In the genomic region with DNA sequence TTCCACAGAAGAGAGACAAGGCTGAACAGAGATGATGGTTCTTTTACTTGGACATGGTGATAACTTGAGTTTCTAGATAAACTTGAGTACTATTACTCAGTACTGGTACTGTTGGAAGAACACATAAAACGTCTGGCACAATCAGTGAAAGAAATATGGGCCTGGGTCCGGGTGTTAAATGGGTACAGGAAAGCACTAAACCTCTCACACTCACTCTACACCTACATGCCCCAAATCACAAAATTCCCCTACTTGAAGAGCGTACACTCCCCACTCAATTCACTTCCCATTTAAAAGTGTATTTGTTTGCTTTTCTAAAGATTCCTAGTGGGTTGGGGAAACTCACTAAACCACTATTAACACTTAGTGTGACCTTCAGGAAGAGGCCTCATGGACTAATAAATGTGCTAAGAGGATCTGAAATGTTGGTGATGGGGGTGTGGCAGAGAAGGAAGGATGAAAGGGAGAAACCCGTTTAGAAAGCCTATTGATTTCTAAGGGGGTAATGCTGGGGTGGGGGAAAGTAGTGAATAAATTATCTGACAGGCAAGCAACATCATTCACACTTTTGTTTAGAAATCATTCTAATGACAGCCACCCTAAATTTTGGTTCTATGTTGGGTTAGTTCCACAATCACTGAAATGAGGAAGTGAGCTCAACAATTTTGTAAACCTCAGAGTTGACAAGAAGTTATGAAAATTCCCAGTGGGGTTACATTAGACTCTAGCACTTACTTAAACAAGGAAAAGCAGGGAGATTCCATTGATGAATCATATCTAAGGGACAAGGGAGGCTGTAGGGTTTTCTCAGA, we compare ENCODE assay signal across 8 cellular contexts.
DNase-seq lines count a peak whose midpoint lies in the region; ATAC-seq and TF ChIP-seq lines count a peak whose summit lies in the region.

No MANE protein-coding gene starts in this region.

- peaks cover 3 to 4% of the 10 kb centered on the region in 2 donors for H3K27me3 Mint-ChIP-seq in CD8-positive, alpha-beta memory T cell

- H3K36me3 ChIP-seq in MM.1S (replicated peaks; ENCODE audit: insufficient read depth, low read length), result no peaks in the 10 kb centered on the region
- no peaks in the 10 kb centered on the region for H3K36me3 ChIP-seq in CD8-positive, alpha-beta memory T cell (ENCODE audit: insufficient read depth, low read length)

- no peak for TF ChIP-seq CTCF in AG10803 (conservative IDR thresholded peaks at IDR 0.05; ENCODE audit: low read length)
- no peak for TF ChIP-seq CTCF in MM.1S (IDR thresholded peaks at IDR 0.05; ENCODE audit: low read length)
- no peak for TF ChIP-seq CTCF in foreskin fibroblast (IDR thresholded peaks at IDR 0.05; ENCODE audit: low read depth, low read length)
- no peak for TF ChIP-seq CTCF in GM10266 (IDR thresholded peaks at IDR 0.05; ENCODE audit: control insufficient read depth, insufficient read depth, low read depth, missing control alignments)

- peaks cover 47% of the 10 kb centered on the region for H3K4me1 ChIP-seq in MM.1S (ENCODE audit: low read length)
- no peaks in the 10 kb centered on the region for H3K4me1 ChIP-seq in CD8-positive, alpha-beta memory T cell (ENCODE audit: insufficient read depth, low read length)

- H3K9me3 Mint-ChIP-seq in CD8-positive, alpha-beta memory T cell, result no peaks in the 10 kb centered on the region

- H3K36me3 Mint-ChIP-seq in CD8-positive, alpha-beta memory T cell, result no peaks in the 10 kb centered on the region

- H3K9me2 ChIP-seq in MM.1S (replicated peaks; ENCODE audit: insufficient read depth, low read length), result no peaks in the 10 kb centered on the region

- DNase-seq in AG10803 (ENCODE audit: low read depth), result peak; percentile 90
- no peak for DNase-seq in MM.1S
- DNase-seq in foreskin fibroblast, result peak; percentile 34 to 58
- DNase-seq in CD8-positive, alpha-beta memory T cell, result no peak
- DNase-seq in NCI-H2029 (lab: John Stamatoyannopoulos, UW), result no peak
- no peak for DNase-seq in GM10266 (ENCODE audit: extremely low spot score)
- no peak for DNase-seq in NCI-H510A (lab: John Stamatoyannopoulos, UW)

- H3K27ac Mint-ChIP-seq in CD8-positive, alpha-beta memory T cell, result no peak overlapping the region

- H3K79me2 ChIP-seq in MM.1S (ENCODE audit: low read length), result no peaks in the 10 kb centered on the region

- POLR2A ChIA-PET in CD8-positive, alpha-beta memory T cell (lab: Charles Lee), result no interaction called here

- no peak overlapping the region for H2AFZ ChIP-seq in MM.1S (ENCODE audit: low read length)

- peaks cover 39% of the 10 kb centered on the region for H3F3A ChIP-seq in MM.1S (ENCODE audit: insufficient read depth, low read length)

- H3K4me2 ChIP-seq in MM.1S (ENCODE audit: low read depth, low read length), result peak overlapping the region; percentile 21; the same call in 1 of the 2 replicates

- no peaks in the 10 kb centered on the region for H4K20me1 ChIP-seq in MM.1S (ENCODE audit: insufficient read depth, low read length)

- no peak overlapping the region for H3K4me3 ChIP-seq in AG10803 (ENCODE audit: low read length)
- no peak overlapping the region for H3K4me3 ChIP-seq in MM.1S (ENCODE audit: low read length)
- H3K4me3 ChIP-seq in foreskin fibroblast (ENCODE audit: low read depth in 1 of 2, low read length in 2 of 2), result no peak overlapping the region
- no peak overlapping the region for H3K4me3 ChIP-seq in CD8-positive, alpha-beta memory T cell (ENCODE audit: low read length)

- H3K9ac ChIP-seq in MM.1S (ENCODE audit: low read length), result no peak overlapping the region

- no peaks in the 10 kb centered on the region for H3K9me3 ChIP-seq in MM.1S (replicated peaks; ENCODE audit: insufficient read depth, low read length)
- H3K9me3 ChIP-seq in CD8-positive, alpha-beta memory T cell (ENCODE audit: low read length), result no peaks in the 10 kb centered on the region

- CTCF ChIA-PET in CD8-positive, alpha-beta memory T cell (lab: Charles Lee), result no interaction called here

- H3K4me1 Mint-ChIP-seq in CD8-positive, alpha-beta memory T cell, result peaks cover 21 to 28% (median 26%) of the 10 kb centered on the region in 3 donors

- no peak overlapping the region for H3K27ac ChIP-seq in MM.1S (ENCODE audit: low read length)
- no peak overlapping the region for H3K27ac ChIP-seq in CD8-positive, alpha-beta memory T cell (ENCODE audit: low read depth, low read length)

- H3K4me3 Mint-ChIP-seq in CD8-positive, alpha-beta memory T cell, result no peak overlapping the region

- peak; percentile 20 for ATAC-seq in GM19463 (IDR thresholded peaks at IDR 0.05; ENCODE audit: unreplicated experiment)

- no peaks in the 10 kb centered on the region for H3K27me3 ChIP-seq in MM.1S (replicated peaks; ENCODE audit: insufficient read depth, low read length)
- no peaks in the 10 kb centered on the region for H3K27me3 ChIP-seq in CD8-positive, alpha-beta memory T cell (ENCODE audit: insufficient read depth, low read length, poor library complexity, severe bottlenecking)

Comparison
In these comparisons a context has a peak if more than half of its experiments do, and no peak if none do; other contexts are left out.
1. DNase-seq: peak in AG10803 (single experiment) and foreskin fibroblast (2 of 2); none in MM.1S (single experiment), CD8-positive, alpha-beta memory T cell (0 of 5), NCI-H2029 (single experiment), GM10266 (single experiment) and NCI-H510A (single experiment).